8 cellular contexts compared by ENCODE assay signal in the genomic region with DNA sequence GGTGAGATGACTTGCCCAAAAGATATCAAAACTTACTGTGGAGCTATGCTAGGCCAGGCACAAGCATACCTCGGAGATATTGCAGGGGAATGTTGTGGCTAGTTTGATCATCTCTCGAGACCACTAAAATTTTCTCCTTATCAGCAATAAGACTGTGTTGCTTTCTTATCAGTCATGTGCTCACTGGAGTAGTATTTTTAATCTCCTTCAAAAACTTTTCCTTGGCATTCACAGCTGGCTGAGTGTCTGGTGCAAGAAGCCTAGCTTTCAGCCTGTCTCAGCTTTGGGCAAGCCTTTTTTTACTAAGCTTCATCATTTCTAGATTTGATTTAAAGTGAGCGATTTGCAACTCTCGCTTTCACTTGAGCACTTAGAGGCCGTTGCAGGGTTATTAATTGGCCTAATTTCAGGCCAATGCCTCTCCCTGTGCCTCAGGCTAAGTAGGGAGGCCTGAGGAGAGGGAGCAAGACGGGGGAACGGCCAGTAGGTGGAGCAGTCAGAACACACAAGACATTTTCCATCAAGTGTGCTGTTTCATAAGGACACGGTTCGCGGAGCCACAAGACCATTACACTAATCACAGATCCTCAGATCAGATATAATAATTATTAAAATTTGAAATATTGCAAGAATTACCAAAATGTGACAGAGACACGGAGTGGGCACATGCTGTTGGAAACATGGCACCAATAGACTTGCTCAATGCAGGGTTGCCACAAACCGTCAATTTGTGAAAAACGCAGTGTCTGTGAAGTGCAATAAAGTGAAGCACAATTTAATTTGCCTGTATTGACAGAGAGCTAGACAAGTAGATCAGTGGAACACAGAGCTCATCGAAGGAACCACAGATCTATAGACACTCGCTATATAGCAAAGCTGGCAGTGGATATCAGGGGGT.
DNase-seq lines count a peak whose midpoint lies in the region; ATAC-seq and TF ChIP-seq lines count a peak whose summit lies in the region.

No MANE protein-coding gene starts in this region.

- H3K4me1 ChIP-seq in OCI-LY3 (ENCODE audit: low read length): peaks cover 13% of the 10 kb centered on the region

- H3K4me3 ChIP-seq in OCI-LY3 (ENCODE audit: low read length): peak overlapping the region; percentile 59

- H3K36me3 ChIP-seq in OCI-LY3 (replicated peaks; ENCODE audit: low read depth, low read length): no peaks in the 10 kb centered on the region

- TF ChIP-seq CTCF in CD14-positive monocyte (IDR thresholded peaks at IDR 0.05) (peak; percentile 95), OCI-LY3 (IDR thresholded peaks at IDR 0.05; ENCODE audit: low read depth, low read length) (peak; percentile 90), nephron (IDR thresholded peaks at IDR 0.05; ENCODE audit: unreplicated experiment in 3 of 3) (peak; percentile 70 to 81 (median 80))

- peak; percentile 68 for DNase-seq in CD14-positive monocyte (ENCODE audit: low spot score)
- peak; percentile 42 for DNase-seq in HuH-7.5 (ENCODE audit: low spot score)
- DNase-seq in activated T-cell treated with anti-CD3 and anti-CD28 coated beads for 4 hours: peak; percentile 52
- peak; percentile 78 for DNase-seq in fibroblast of gingiva (ENCODE audit: low read depth)
- DNase-seq in stimulated activated naive CD4-positive, alpha-beta T cell (lab: John Stamatoyannopoulos, UW): peak; percentile 2 to 64 (median 34)

- no peaks in the 10 kb centered on the region for H3K79me2 ChIP-seq in OCI-LY3 (ENCODE audit: low read length)

- intact Hi-C loops in CD14-positive monocyte (cut with micrococcal nuclease): loop anchor here (5.0 kb wide), 1 partner anchor 408 kb away; no protein-coding TSS in a partner anchor

- H3K27me3 Mint-ChIP-seq in CD14-positive monocyte (ENCODE audit: low read depth in 3 of 3) (peaks cover 0 to 5% (median 5%) of the 10 kb centered on the region in 3 donors), nephron (ENCODE audit: low read depth) (no peaks in the 10 kb centered on the region)

- peaks cover 19% of the 10 kb centered on the region for H3K4me1 Mint-ChIP-seq in CD14-positive monocyte
- H3K4me1 Mint-ChIP-seq in nephron: no peaks in the 10 kb centered on the region

- 0 out of 2 replicates have a peak overlapping the region, but pooled peaks have one; percentile 29 for H2AFZ ChIP-seq in OCI-LY3 (ENCODE audit: low read depth, low read length)

- no peaks in the 10 kb centered on the region for H4K20me1 ChIP-seq in OCI-LY3 (ENCODE audit: insufficient read depth, low read length)

- H3K9me3 ChIP-seq in OCI-LY3 (ENCODE audit: insufficient read depth, low read length): no peaks in the 10 kb centered on the region

- H3K9ac ChIP-seq in OCI-LY3 (ENCODE audit: low read length): no peak overlapping the region

- no peak overlapping the region for H3K27ac Mint-ChIP-seq in CD14-positive monocyte
- no peak overlapping the region for H3K27ac Mint-ChIP-seq in nephron

- H3K36me3 Mint-ChIP-seq in CD14-positive monocyte: no peaks in the 10 kb centered on the region
- H3K36me3 Mint-ChIP-seq in nephron (ENCODE audit: low read depth): no peaks in the 10 kb centered on the region

- H3K9me3 Mint-ChIP-seq in CD14-positive monocyte: no peaks in the 10 kb centered on the region
- no peaks in the 10 kb centered on the region for H3K9me3 Mint-ChIP-seq in nephron

- peak; percentile 89 for ATAC-seq in GM19395 (IDR thresholded peaks at IDR 0.05; ENCODE audit: unreplicated experiment)

- peaks cover 18% of the 10 kb centered on the region for H3K27me3 ChIP-seq in OCI-LY3 (ENCODE audit: low read depth, low read length)

- H3K4me3 Mint-ChIP-seq in CD14-positive monocyte (peak overlapping the region in 1 of 2 donors; percentile 18), nephron (no peak overlapping the region)

- H3K27ac ChIP-seq in OCI-LY3 (ENCODE audit: low read length): no peak overlapping the region

- H3K4me2 ChIP-seq in OCI-LY3 (ENCODE audit: low read length): peak overlapping the region; percentile 76
